In the genomic region with DNA sequence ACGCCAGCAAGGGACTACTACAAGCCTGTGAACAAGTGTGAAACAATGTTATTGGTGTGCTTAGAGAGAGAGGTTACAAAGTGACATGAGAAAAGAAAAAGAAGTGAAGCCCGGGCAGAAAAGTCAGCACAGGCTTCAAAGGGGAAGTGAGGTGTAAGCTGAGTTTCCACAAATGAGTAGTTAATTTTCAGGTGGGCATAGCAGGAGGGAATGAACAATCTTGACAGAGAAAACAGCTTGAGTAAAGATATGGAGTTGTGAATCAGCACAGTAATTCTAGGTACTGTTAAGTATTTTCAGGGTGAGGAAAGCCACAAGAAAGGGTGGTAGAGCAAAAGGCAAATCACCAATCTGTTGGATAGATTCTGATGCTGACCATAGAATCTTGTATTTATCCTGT, we compare ENCODE assay signal across 13 cellular contexts. TPM values are rescaled to one million over a fixed set of nuclear protein-coding genes. Genes with fewer than 3 reads are reported as not detected.
A peak's percentile ranks its signal among the peaks of the same experiment; 100 is the strongest.
DNase-seq lines count a peak whose midpoint lies in the region; ATAC-seq, FAIRE-seq and TF ChIP-seq lines count a peak whose summit lies in the region.
"Had no signal": no experiment of that assay in that cellular context is flagged by ENCODE, and none has a peak within 500 bp of the region (broad histone marks: within the 10 kb centered on the region; RNA-seq: fewer than 3 reads in every experiment).

No MANE protein-coding gene starts in this region.

- TF ChIP-seq CTCF in OCI-LY1 (IDR thresholded peaks at IDR 0.05; ENCODE audit: low read length) (no peak), testis (IDR thresholded peaks at IDR 0.05) (no peak), MM.1S (IDR thresholded peaks at IDR 0.05; ENCODE audit: low read length) (no peak)

- H2AFZ ChIP-seq in OCI-LY1 (ENCODE audit: low read length) = no peak overlapping the region
- H2AFZ ChIP-seq in MM.1S (ENCODE audit: low read length) = no peak overlapping the region

- no peak for TF ChIP-seq POLR2A in testis (IDR thresholded peaks at IDR 0.05)

- H3K27ac ChIP-seq in OCI-LY1 (ENCODE audit: low read depth, low read length, poor library complexity, severe bottlenecking) (peak overlapping the region; percentile 59), testis (no peak overlapping the region), MM.1S (ENCODE audit: low read length) (no peak overlapping the region)
- H3K27ac ChIP-seq: SK-N-MC had no signal

- H3K36me3 ChIP-seq in OCI-LY1 (ENCODE audit: insufficient read depth, low read length) = peaks cover 40% of the 10 kb centered on the region
- H3K36me3 ChIP-seq in testis (ENCODE audit: low read depth, missing control alignments) = no peaks in the 10 kb centered on the region
- no peaks in the 10 kb centered on the region for H3K36me3 ChIP-seq in MM.1S (replicated peaks; ENCODE audit: insufficient read depth, low read length)

- H3K79me2 ChIP-seq in OCI-LY1 (ENCODE audit: insufficient read depth, low read length) (peaks cover 78% of the 10 kb centered on the region), MM.1S (ENCODE audit: low read length) (peaks cover 85% of the 10 kb centered on the region)

- H3K9me2 ChIP-seq in OCI-LY1 (ENCODE audit: low read depth, low read length) (no peaks in the 10 kb centered on the region), MM.1S (replicated peaks; ENCODE audit: insufficient read depth, low read length) (no peaks in the 10 kb centered on the region)

- no peaks in the 10 kb centered on the region for H3K9me3 ChIP-seq in OCI-LY1 (ENCODE audit: low read length)
- no peaks in the 10 kb centered on the region for H3K9me3 ChIP-seq in testis
- no peaks in the 10 kb centered on the region for H3K9me3 ChIP-seq in MM.1S (replicated peaks; ENCODE audit: insufficient read depth, low read length)

- H3K4me1 ChIP-seq in OCI-LY1 (ENCODE audit: insufficient read depth, low read length, severe bottlenecking) (peaks cover 34% of the 10 kb centered on the region), testis (peaks cover 8% of the 10 kb centered on the region), MM.1S (ENCODE audit: low read length) (peaks cover 14% of the 10 kb centered on the region; the same call in 1 of the 2 replicates)

- H3K4me2 ChIP-seq in OCI-LY1 (ENCODE audit: low read length) = peak overlapping the region; percentile 79
- no peak overlapping the region for H3K4me2 ChIP-seq in MM.1S (ENCODE audit: low read depth, low read length)

- H3K9ac ChIP-seq in OCI-LY1 (ENCODE audit: low read length) (no peak overlapping the region; the same call in 1 of the 2 replicates), MM.1S (ENCODE audit: low read length) (no peak overlapping the region)

- H4K20me1 ChIP-seq in OCI-LY1 (ENCODE audit: insufficient read depth, low read length) (no peaks in the 10 kb centered on the region), MM.1S (ENCODE audit: insufficient read depth, low read length) (no peaks in the 10 kb centered on the region)

- no peaks in the 10 kb centered on the region for H3K27me3 ChIP-seq in OCI-LY1 (ENCODE audit: insufficient read depth, low read length)
- no peaks in the 10 kb centered on the region for H3K27me3 ChIP-seq in testis
- no peaks in the 10 kb centered on the region for H3K27me3 ChIP-seq in MM.1S (replicated peaks; ENCODE audit: insufficient read depth, low read length)

- DNase-seq in testis (no peak), NCI-H1694 (lab: John Stamatoyannopoulos, UW) (no peak), RCC 7860 (ENCODE audit: low spot score) (no peak), MM.1S (no peak)
- DNase-seq: activated effector memory CD4-positive, alpha-beta T cell treated with anti-CD3 and anti-CD28 coated beads, Interleukin-2, amount 50 U/mL, for 16 hours; DMS153; NCI-H2081 treated with DMSO at 0.1 percent for 48 hours; stimulated activated CD4-positive, alpha-beta T cell treated with anti-CD3 and anti-CD28 coated beads, Interleukin-2, amount 100 ng/mL, for 48 hours had no signal

- FAIRE-seq in RCC 7860 (lab: Jason Lieb, UNC) = no peak

- intact Hi-C loops in testis (cut with DNase I; ENCODE audit: low total_unique reads) = no loop called here

- H3F3A ChIP-seq in OCI-LY1 (ENCODE audit: insufficient read depth, low read length) (no peaks in the 10 kb centered on the region), MM.1S (ENCODE audit: insufficient read depth, low read length) (peaks cover 6% of the 10 kb centered on the region; the same call in 1 of the 2 replicates)

- ATAC-seq in GM18502 (IDR thresholded peaks at IDR 0.05; ENCODE audit: poor library complexity, unreplicated experiment) (peak; percentile 52), GM19372 (IDR thresholded peaks at IDR 0.05; ENCODE audit: low read depth, unreplicated experiment) (peak; percentile 24), HG02973 (IDR thresholded peaks at IDR 0.05; ENCODE audit: unreplicated experiment) (peak; percentile 46)

- WGBS in testis, 2 donors = 68 to 76% methylated on average over 2 of the region's 2 CpGs

- H3K4me3 ChIP-seq in OCI-LY1 (ENCODE audit: low read depth, low read length, poor library complexity, severe bottlenecking) (peak overlapping the region; percentile 80), testis (no peak overlapping the region), MM.1S (ENCODE audit: low read length) (no peak overlapping the region)
- H3K4me3 ChIP-seq: SK-N-MC had no signal

RNA-seq across cellular contexts. Expression of a gene that starts 4.3 kb away (rescaled TPM):
- 1 to 10 TPM in 1 of 2 donors, under 1 TPM in 1; 0.43 to 1.1 TPM for total RNA-seq in testis
- polyA plus RNA-seq in testis (ENCODE audit: insufficient read depth, low read depth, low replicate concordance) = 0.73 TPM
